Comparison of ENCODE assay signal across 1 cellular context in the genomic region with DNA sequence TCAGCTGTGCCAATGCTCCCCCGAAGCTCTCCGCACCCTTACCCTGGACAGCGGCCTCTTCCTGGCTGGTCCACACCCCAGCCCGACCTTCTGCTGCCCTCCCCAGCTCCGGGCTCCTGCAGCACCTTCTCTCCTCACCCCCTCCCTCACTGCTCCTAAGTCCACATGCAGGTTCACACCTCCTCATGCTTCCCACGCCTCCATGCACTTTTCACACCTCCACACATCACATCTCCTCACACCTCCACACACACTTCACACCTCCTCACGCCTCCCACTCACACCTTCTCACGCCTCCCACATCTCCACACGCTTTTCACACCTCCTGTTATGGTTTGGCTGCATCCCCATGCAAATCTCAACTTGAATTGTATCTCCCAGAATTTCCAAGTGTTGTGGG.
TF ChIP-seq lines count a peak whose summit lies in the region.

No MANE protein-coding gene starts in this region.

TF ChIP-seq in GM12878, 131 proteins besides CTCF, POLR2A, EP300 and RAD21 (continued from another document and continues in another):
- TF ChIP-seq ZBTB40 (IDR thresholded peaks at IDR 0.05; ENCODE audit: borderline replicate concordance) (no peak), NFXL1 (IDR thresholded peaks at IDR 0.05; ENCODE audit: borderline replicate concordance) (no peak), PAX5 (IDR thresholded peaks at IDR 0.05; ENCODE audit: borderline replicate concordance, low read depth, low read length) (peak; percentile 47; the same call in 1 of the 2 replicates), KDM1A (IDR thresholded peaks at IDR 0.05; ENCODE audit: borderline replicate concordance) (no peak), HDGF (IDR thresholded peaks at IDR 0.05) (peak; percentile 99), ZSCAN29 (IDR thresholded peaks at IDR 0.05) (0 out of 2 replicates have a peak, but pooled peaks have one; percentile 22), POU2F2 (IDR thresholded peaks at IDR 0.05; ENCODE audit: borderline replicate concordance, low read depth, low read length) (peak; percentile 20; the same call in 1 of the 3 replicates), RFX5 (IDR thresholded peaks at IDR 0.05; ENCODE audit: low read depth, low read length) (no peak), SIX5 (IDR thresholded peaks at IDR 0.05; ENCODE audit: low read depth, low read length, severe bottlenecking) (no peak), TCF3 (IDR thresholded peaks at IDR 0.05; ENCODE audit: borderline replicate concordance, insufficient read depth, low read depth, low read length) (no peak), SMARCA5 (IDR thresholded peaks at IDR 0.05) (no peak), SUZ12 (IDR thresholded peaks at IDR 0.05; ENCODE audit: unreplicated experiment) (no peak), MEF2A (IDR thresholded peaks at IDR 0.05; ENCODE audit: insufficient read depth, low read depth, low read length) (no peak), ZNF217 (IDR thresholded peaks at IDR 0.05) (no peak), YBX1 (IDR thresholded peaks at IDR 0.05) (no peak), HDAC2 (IDR thresholded peaks at IDR 0.05) (no peak), TAF1 (IDR thresholded peaks at IDR 0.05; ENCODE audit: borderline replicate concordance, low read depth, low read length) (no peak), BCL11A (IDR thresholded peaks at IDR 0.05; ENCODE audit: low read depth, low read length) (0 out of 2 replicates have a peak, but pooled peaks have one; percentile 27), EGR1 (IDR thresholded peaks at IDR 0.05; ENCODE audit: borderline replicate concordance in 1 of 2, low read depth in 2 of 2, low read length in 2 of 2) (no peak), BACH1 (IDR thresholded peaks at IDR 0.05; ENCODE audit: borderline replicate concordance) (peak; percentile 97), BCL3 (IDR thresholded peaks at IDR 0.05; ENCODE audit: borderline replicate concordance, insufficient read depth, low read depth, low read length, poor library complexity, severe bottlenecking) (no peak), RUNX3 (IDR thresholded peaks at IDR 0.05; ENCODE audit: low read length) (0 out of 2 replicates have a peak, but pooled peaks have one; percentile 5), DPF2 (IDR thresholded peaks at IDR 0.05) (peak; percentile 62), MLLT1 (IDR thresholded peaks at IDR 0.05) (peak; percentile 87), SP1 (IDR thresholded peaks at IDR 0.05; ENCODE audit: low read depth, low read length) (peak; percentile 26), KAT2A (conservative IDR thresholded peaks at IDR 0.05; ENCODE audit: control insufficient read depth, low read depth, low read length) (no peak), POLR2AphosphoS5 (IDR thresholded peaks at IDR 0.05; ENCODE audit: low read length) (no peak), ASH2L (IDR thresholded peaks at IDR 0.05; ENCODE audit: borderline replicate concordance, low read depth) (no peak), NR2C2 (IDR thresholded peaks at IDR 0.05; ENCODE audit: borderline replicate concordance, control insufficient read depth, insufficient read length, low read depth) (peak; percentile 40), REST (IDR thresholded peaks at IDR 0.05; ENCODE audit: low read depth, low read length) (no peak), TCF7 (IDR thresholded peaks at IDR 0.05; ENCODE audit: borderline replicate concordance) (no peak), CREM (IDR thresholded peaks at IDR 0.05; ENCODE audit: low read depth) (no peak), CBFB (IDR thresholded peaks at IDR 0.05; ENCODE audit: low read depth) (no peak), MTA2 (IDR thresholded peaks at IDR 0.05; ENCODE audit: low read depth) (peak; percentile 91), BHLHE40 (IDR thresholded peaks at IDR 0.05; ENCODE audit: borderline replicate concordance in 1 of 2, low read depth in 2 of 2, low read length in 1 of 2) (peak; percentile 89 to 96), ZBED1 (IDR thresholded peaks at IDR 0.05; ENCODE audit: borderline replicate concordance) (no peak), HDAC6 (IDR thresholded peaks at IDR 0.05; ENCODE audit: unreplicated experiment) (no peak), NFYA (IDR thresholded peaks at IDR 0.05; ENCODE audit: borderline replicate concordance, low read depth, low read length) (no peak), SUPT20H (IDR thresholded peaks at IDR 0.05; ENCODE audit: borderline replicate concordance, control insufficient read depth, low read depth, low read length) (no peak), HSF1 (IDR thresholded peaks at IDR 0.05; ENCODE audit: low read depth, low read length) (no peak), MXI1 (IDR thresholded peaks at IDR 0.05; ENCODE audit: low read depth, low read length) (no peak), ATF7 (IDR thresholded peaks at IDR 0.05; ENCODE audit: low read depth) (peak; percentile 73), POLR2AphosphoS2 (IDR thresholded peaks at IDR 0.05; ENCODE audit: low read depth, low read length) (no peak), JUND (IDR thresholded peaks at IDR 0.05; ENCODE audit: low read depth, low read length) (no peak), NR2C1 (IDR thresholded peaks at IDR 0.05) (no peak)
- TF ChIP-seq, protein P1, sequence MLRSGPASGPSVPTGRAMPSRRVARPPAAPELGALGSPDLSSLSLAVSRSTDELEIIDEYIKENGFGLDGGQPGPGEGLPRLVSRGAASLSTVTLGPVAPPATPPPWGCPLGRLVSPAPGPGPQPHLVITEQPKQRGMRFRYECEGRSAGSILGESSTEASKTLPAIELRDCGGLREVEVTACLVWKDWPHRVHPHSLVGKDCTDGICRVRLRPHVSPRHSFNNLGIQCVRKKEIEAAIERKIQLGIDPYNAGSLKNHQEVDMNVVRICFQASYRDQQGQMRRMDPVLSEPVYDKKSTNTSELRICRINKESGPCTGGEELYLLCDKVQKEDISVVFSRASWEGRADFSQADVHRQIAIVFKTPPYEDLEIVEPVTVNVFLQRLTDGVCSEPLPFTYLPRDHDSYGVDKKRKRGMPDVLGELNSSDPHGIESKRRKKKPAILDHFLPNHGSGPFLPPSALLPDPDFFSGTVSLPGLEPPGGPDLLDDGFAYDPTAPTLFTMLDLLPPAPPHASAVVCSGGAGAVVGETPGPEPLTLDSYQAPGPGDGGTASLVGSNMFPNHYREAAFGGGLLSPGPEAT (IDR thresholded peaks at IDR 0.05; ENCODE audit: low read depth) = peak; percentile 98
- TF ChIP-seq, protein P2, sequence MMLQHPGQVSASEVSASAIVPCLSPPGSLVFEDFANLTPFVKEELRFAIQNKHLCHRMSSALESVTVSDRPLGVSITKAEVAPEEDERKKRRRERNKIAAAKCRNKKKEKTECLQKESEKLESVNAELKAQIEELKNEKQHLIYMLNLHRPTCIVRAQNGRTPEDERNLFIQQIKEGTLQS (IDR thresholded peaks at IDR 0.05; ENCODE audit: borderline replicate concordance, extremely low read depth, low read depth, low read length) = no peak
- TF ChIP-seq, protein P3, sequence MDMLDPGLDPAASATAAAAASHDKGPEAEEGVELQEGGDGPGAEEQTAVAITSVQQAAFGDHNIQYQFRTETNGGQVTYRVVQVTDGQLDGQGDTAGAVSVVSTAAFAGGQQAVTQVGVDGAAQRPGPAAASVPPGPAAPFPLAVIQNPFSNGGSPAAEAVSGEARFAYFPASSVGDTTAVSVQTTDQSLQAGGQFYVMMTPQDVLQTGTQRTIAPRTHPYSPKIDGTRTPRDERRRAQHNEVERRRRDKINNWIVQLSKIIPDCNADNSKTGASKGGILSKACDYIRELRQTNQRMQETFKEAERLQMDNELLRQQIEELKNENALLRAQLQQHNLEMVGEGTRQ (IDR thresholded peaks at IDR 0.05; ENCODE audit: borderline replicate concordance, low read depth, low read length) = no peak
- TF ChIP-seq, protein P4, sequence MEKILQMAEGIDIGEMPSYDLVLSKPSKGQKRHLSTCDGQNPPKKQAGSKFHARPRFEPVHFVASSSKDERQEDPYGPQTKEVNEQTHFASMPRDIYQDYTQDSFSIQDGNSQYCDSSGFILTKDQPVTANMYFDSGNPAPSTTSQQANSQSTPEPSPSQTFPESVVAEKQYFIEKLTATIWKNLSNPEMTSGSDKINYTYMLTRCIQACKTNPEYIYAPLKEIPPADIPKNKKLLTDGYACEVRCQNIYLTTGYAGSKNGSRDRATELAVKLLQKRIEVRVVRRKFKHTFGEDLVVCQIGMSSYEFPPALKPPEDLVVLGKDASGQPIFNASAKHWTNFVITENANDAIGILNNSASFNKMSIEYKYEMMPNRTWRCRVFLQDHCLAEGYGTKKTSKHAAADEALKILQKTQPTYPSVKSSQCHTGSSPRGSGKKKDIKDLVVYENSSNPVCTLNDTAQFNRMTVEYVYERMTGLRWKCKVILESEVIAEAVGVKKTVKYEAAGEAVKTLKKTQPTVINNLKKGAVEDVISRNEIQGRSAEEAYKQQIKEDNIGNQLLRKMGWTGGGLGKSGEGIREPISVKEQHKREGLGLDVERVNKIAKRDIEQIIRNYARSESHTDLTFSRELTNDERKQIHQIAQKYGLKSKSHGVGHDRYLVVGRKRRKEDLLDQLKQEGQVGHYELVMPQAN (conservative IDR thresholded peaks at IDR 0.05) = no peak
